In the genomic region with DNA sequence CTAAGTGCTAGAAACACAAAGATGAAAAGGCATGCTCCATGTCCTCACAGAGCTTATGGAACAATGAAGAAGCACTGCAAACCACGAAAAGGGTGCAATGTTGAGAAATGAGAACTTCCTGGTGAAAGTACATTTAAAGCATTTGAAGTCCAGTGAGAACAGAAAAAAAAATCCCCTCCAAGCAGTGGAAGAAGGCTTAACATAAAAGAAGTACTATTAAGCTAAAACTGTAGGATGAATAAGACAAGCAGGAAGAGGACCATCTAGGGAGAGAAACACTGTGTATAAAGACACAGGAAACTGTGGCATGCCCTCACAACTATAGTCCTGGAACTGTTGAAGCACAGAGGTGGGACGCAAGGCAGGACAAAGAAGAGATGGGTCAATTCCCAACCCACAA, we compare ENCODE assay signal across 13 cellular contexts. TPM values are rescaled to one million over a fixed set of nuclear protein-coding genes. Genes with fewer than 3 reads are reported as not detected.
DNase-seq lines count a peak whose midpoint lies in the region; ATAC-seq and TF ChIP-seq lines count a peak whose summit lies in the region.
"Had no signal": no experiment of that assay in that cellular context is flagged by ENCODE, and none has a peak within 500 bp of the region (broad histone marks: within the 10 kb centered on the region; RNA-seq: fewer than 3 reads in every experiment).

No MANE protein-coding gene starts in this region.

- H3K4me3 ChIP-seq in NB4 (ENCODE audit: low read depth, low read length) (no peak overlapping the region), esophagus squamous epithelium (no peak overlapping the region), sigmoid colon (no peak overlapping the region)

- H3K27ac ChIP-seq in esophagus squamous epithelium = peak overlapping the region; percentile 5 to 75 (median 63)
- peak overlapping the region; percentile 19 to 67 (median 65) for H3K27ac ChIP-seq in sigmoid colon

- H3K9me3 ChIP-seq in esophagus squamous epithelium (no peaks in the 10 kb centered on the region), sigmoid colon (no peaks in the 10 kb centered on the region)

- H3K36me3 ChIP-seq in esophagus squamous epithelium (no peaks in the 10 kb centered on the region), sigmoid colon (no peaks in the 10 kb centered on the region)

- no peak for TF ChIP-seq EP300 in sigmoid colon (IDR thresholded peaks at IDR 0.05)

- ATAC-seq in GM19397 (IDR thresholded peaks at IDR 0.05; ENCODE audit: unreplicated experiment) = no peak
- ATAC-seq: left lobe of liver, T-helper 17 cell had no signal

- H3K27me3 ChIP-seq in esophagus squamous epithelium = no peaks in the 10 kb centered on the region
- H3K27me3 ChIP-seq in sigmoid colon = no peaks in the 10 kb centered on the region

- WGBS in esophagus squamous epithelium, 2 donors = 39 to 54% methylated on average over 2 of the region's 2 CpGs
- 52 to 71% methylated on average over 2 of the region's 2 CpGs for WGBS in sigmoid colon, 2 donors

- DNase-seq in EH (ENCODE audit: low read depth) = peak; percentile 36
- DNase-seq in NB4 (ENCODE audit: low read depth) = peak; percentile 70
- DNase-seq in esophagus squamous epithelium (lab: John Stamatoyannopoulos, UW) = no peak
- no peak for DNase-seq in sigmoid colon
- no peak for DNase-seq in middle frontal gyrus (ENCODE audit: extremely low spot score, low spot score)
- DNase-seq in inferior parietal cortex (ENCODE audit: extremely low spot score) = no peak
- DNase-seq: activated CD4-positive, alpha-beta T cell treated with anti-CD3 and anti-CD28 coated beads, Interleukin-2, amount 50 U/mL, for 48 hours; glutamatergic neuron; NCI-H69; stimulated activated CD4-positive, alpha-beta T cell treated with anti-CD3 and anti-CD28 coated beads, Interleukin-2, amount 100 ng/mL, for 48 hours; T-helper 17 cell had no signal

- no peak for TF ChIP-seq POLR2A in NB4 (IDR thresholded peaks at IDR 0.05; ENCODE audit: extremely low read depth, insufficient read length)
- no peak for TF ChIP-seq POLR2A in esophagus squamous epithelium (IDR thresholded peaks at IDR 0.05)
- no peak for TF ChIP-seq POLR2A in sigmoid colon (IDR thresholded peaks at IDR 0.05)

- no peak for TF ChIP-seq CTCF in NB4 (IDR thresholded peaks at IDR 0.05; ENCODE audit: low read depth, low read length)
- TF ChIP-seq CTCF in esophagus squamous epithelium (IDR thresholded peaks at IDR 0.05) = no peak
- no peak for TF ChIP-seq CTCF in sigmoid colon (IDR thresholded peaks at IDR 0.05)

- peaks cover 22 to 88% (median 30%) of the 10 kb centered on the region in 3 donors for H3K4me1 ChIP-seq in esophagus squamous epithelium
- H3K4me1 ChIP-seq in sigmoid colon = peaks cover 0 to 70% (median 52%) of the 10 kb centered on the region in 4 donors

- intact Hi-C loops in esophagus squamous epithelium (cut with DNase I) = no loop called here
- intact Hi-C loops in sigmoid colon (cut with DNase I) = no loop called here

RNA-seq across cellular contexts. Expression of a gene that starts 10.0 kb away (rescaled TPM):
- total RNA-seq in esophagus squamous epithelium (10 to 100 TPM; 16.4 to 33.2 (median 29.2) TPM), sigmoid colon (10 to 100 TPM; 24.6 to 28.5 (median 26.9) TPM)
- 10 to 100 TPM; 10.2 to 13.5 (median 12.9) TPM for polyA plus RNA-seq in sigmoid colon

Comparison
In these comparisons a context has a peak if more than half of its experiments do, and no peak if none do; other contexts are left out.
1. DNase-seq: peak in EH (single experiment) and NB4 (single experiment); none in esophagus squamous epithelium (single experiment), sigmoid colon (single experiment), middle frontal gyrus (single experiment) and inferior parietal cortex (single experiment).